Comparison of ENCODE assay signal across 12 cellular contexts in the genomic region with DNA sequence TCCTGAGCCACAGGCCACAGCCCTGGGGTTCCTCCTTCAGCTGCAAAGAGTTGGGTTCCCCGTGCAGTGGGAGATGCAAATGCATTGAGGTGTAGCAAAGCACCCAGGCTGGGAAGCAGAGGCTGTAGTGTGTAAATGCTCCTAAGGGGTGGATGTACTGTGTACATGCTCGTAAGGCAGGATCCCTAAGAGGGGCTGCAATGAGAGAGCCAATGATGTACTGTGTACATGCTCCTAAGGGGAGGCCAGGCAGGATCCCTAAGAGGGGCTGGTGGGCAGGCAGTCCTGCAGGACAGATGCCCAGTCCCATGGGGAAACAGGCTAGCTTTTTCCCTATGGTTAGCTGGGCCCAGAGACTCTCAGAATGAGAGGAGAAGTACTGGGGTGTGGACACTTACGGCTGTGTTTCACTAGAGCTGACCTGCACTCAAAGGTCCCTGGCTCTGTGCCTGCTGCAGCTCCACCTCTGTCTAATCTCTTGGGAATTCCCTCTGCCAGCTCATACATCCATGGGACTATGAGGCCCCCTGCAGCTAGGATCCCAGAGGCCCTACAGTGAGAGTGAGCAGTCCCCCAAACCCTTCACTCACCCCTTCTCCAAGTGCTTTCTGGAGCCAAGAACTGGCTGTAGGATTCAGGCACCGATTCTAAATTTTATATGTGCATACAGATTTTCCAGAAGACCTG.
A peak's percentile ranks its signal among the peaks of the same experiment; 100 is the strongest.
DNase-seq lines count a peak whose midpoint lies in the region; TF ChIP-seq lines count a peak whose summit lies in the region.
"Had no signal": no experiment of that assay in that cellular context is flagged by ENCODE, and none has a peak within 500 bp of the region (broad histone marks: within the 10 kb centered on the region; RNA-seq: fewer than 3 reads in every experiment).

No MANE protein-coding gene starts in this region.

- TF ChIP-seq CTCF in WERI-Rb-1 (IDR thresholded peaks at IDR 0.05; ENCODE audit: low read depth, low read length) (no peak), ovary (IDR thresholded peaks at IDR 0.05) (no peak)

- intact Hi-C loops in ovary (cut with DNase I): no loop called here

- TF ChIP-seq EP300 in ovary (IDR thresholded peaks at IDR 0.05): no peak

- H3K4me3 Mint-ChIP-seq in CD8-positive, alpha-beta memory T cell: no peak overlapping the region

- H3K4me1 ChIP-seq in CD8-positive, alpha-beta memory T cell (ENCODE audit: insufficient read depth, low read length): no peaks in the 10 kb centered on the region
- no peaks in the 10 kb centered on the region for H3K4me1 ChIP-seq in ovary (ENCODE audit: insufficient read depth)

- no peak for TF ChIP-seq POLR2A in ovary (IDR thresholded peaks at IDR 0.05)

- H3K36me3 ChIP-seq in WERI-Rb-1 (no peaks in the 10 kb centered on the region), ovary (no peaks in the 10 kb centered on the region)
- H3K36me3 ChIP-seq in CD8-positive, alpha-beta memory T cell (ENCODE audit: insufficient read depth, low read length): no peaks in the 10 kb centered on the region

- peaks cover 0 to 20% (median 6%) of the 10 kb centered on the region in 5 donors for H3K9me3 Mint-ChIP-seq in CD8-positive, alpha-beta memory T cell

- no peaks in the 10 kb centered on the region for H3K4me1 Mint-ChIP-seq in CD8-positive, alpha-beta memory T cell

- H3K27me3 ChIP-seq in WERI-Rb-1 (ENCODE audit: insufficient read depth, low read depth, severe bottlenecking): no peaks in the 10 kb centered on the region
- H3K27me3 ChIP-seq in CD8-positive, alpha-beta memory T cell (ENCODE audit: insufficient read depth, low read length, poor library complexity, severe bottlenecking): no peaks in the 10 kb centered on the region
- H3K27me3 ChIP-seq in ovary: no peaks in the 10 kb centered on the region

- H3K36me3 Mint-ChIP-seq in CD8-positive, alpha-beta memory T cell: no peaks in the 10 kb centered on the region

- WGBS in ovary, 3 donors: 83 to 88% (median 87%) methylated on average over 4 of the region's 4 CpGs

- no peak overlapping the region for H3K27ac ChIP-seq in WERI-Rb-1
- H3K27ac ChIP-seq in CD8-positive, alpha-beta memory T cell (ENCODE audit: low read depth, low read length): no peak overlapping the region
- H3K27ac ChIP-seq in ovary: no peak overlapping the region
- H3K27ac ChIP-seq: PC-9 had no signal

- no peak overlapping the region for H3K4me3 ChIP-seq in WERI-Rb-1 (ENCODE audit: low read depth, low read length)
- no peak overlapping the region for H3K4me3 ChIP-seq in CD8-positive, alpha-beta memory T cell (ENCODE audit: low read length)
- H3K4me3 ChIP-seq in ovary: no peak overlapping the region
- H3K4me3 ChIP-seq: PC-9 had no signal

- POLR2A ChIA-PET in CD8-positive, alpha-beta memory T cell (lab: Charles Lee): no interaction called here

- CTCF ChIA-PET in CD8-positive, alpha-beta memory T cell (lab: Charles Lee): no interaction called here

- DNase-seq in ACHN: peak; percentile 2
- DNase-seq in HPDE6-E6E7 (ENCODE audit: extremely low spot score): peak; percentile 35
- peak; percentile 19 for DNase-seq in WERI-Rb-1
- DNase-seq in iris pigment epithelial cell (ENCODE audit: low read depth): peak; percentile 73
- DNase-seq in CD8-positive, alpha-beta memory T cell: no peak
- no peak for DNase-seq in NCI-H2107 (lab: John Stamatoyannopoulos, UW)
- no peak for DNase-seq in ovary
- DNase-seq in SHP77 treated with DMSO at 0.1 percent for 48 hours (lab: John Stamatoyannopoulos, UW): no peak
- DNase-seq: activated CD8-positive, alpha-beta memory T cell treated with anti-CD3 and anti-CD28 coated beads, Interleukin-2, amount 50 U/mL, for 48 hours; aorta; NCI-H1930 had no signal

- in situ Hi-C loops in ACHN (cut with HindIII; ENCODE audit: low pct_ligation_motif_present, low pct_unique_long_range_greater_than_20kb, low sequenced_read_pairs): no loop called here

- H3K27ac Mint-ChIP-seq in CD8-positive, alpha-beta memory T cell: no peak overlapping the region

- H3K9me3 ChIP-seq in WERI-Rb-1 (ENCODE audit: severe bottlenecking) (no peaks in the 10 kb centered on the region), ovary (no peaks in the 10 kb centered on the region)
- no peaks in the 10 kb centered on the region for H3K9me3 ChIP-seq in CD8-positive, alpha-beta memory T cell (ENCODE audit: low read length)

- H3K27me3 Mint-ChIP-seq in CD8-positive, alpha-beta memory T cell: no peaks in the 10 kb centered on the region

Comparison
In these comparisons a context has a peak if more than half of its experiments do, and no peak if none do; other contexts are left out.
1. DNase-seq: peak in ACHN (single experiment), HPDE6-E6E7 (single experiment), WERI-Rb-1 (single experiment) and iris pigment epithelial cell (single experiment); none in CD8-positive, alpha-beta memory T cell (0 of 5), NCI-H2107 (single experiment), ovary (0 of 5) and SHP77 treated with DMSO at 0.1 percent for 48 hours (single experiment).